In genomic region chr1:159991513-159991912, GRCh38 we compare ENCODE assay signal across 13 cellular contexts. TPM values are rescaled to one million over a fixed set of nuclear protein-coding genes. Genes with fewer than 3 reads are reported as not detected.
A peak's percentile ranks its signal among the peaks of the same experiment; 100 is the strongest.
DNase-seq lines count a peak whose midpoint lies in the region; ATAC-seq, FAIRE-seq and TF ChIP-seq lines count a peak whose summit lies in the region.
"Had no signal": no experiment of that assay in that cellular context is flagged by ENCODE, and none has a peak within 500 bp of the region (broad histone marks: within the 10 kb centered on the region; RNA-seq: fewer than 3 reads in every experiment).

No MANE protein-coding gene starts in this region.

- no peak overlapping the region for H3K27ac Mint-ChIP-seq in HFFc6
- H3K27ac Mint-ChIP-seq: stimulated activated memory B cell treated with anti-CD40 and anti-IgM and Interleukin-4, amounts not matched to agents 10 μg/mL and 1 μg/mL and 100 μg/mL, for 72 hours had no signal

- no peak for TF ChIP-seq POLR2A in A549 (IDR thresholded peaks at IDR 0.05; ENCODE audit: low read length)
- TF ChIP-seq POLR2A in GM12892 (IDR thresholded peaks at IDR 0.05; ENCODE audit: low read depth, low read length), result no peak
- no peak for TF ChIP-seq POLR2A in tibial nerve (IDR thresholded peaks at IDR 0.05)

- H3K4me1 ChIP-seq in A549 (peaks cover 6% of the 10 kb centered on the region; the same call in 2 of the 3 replicates), tibial nerve (no peaks in the 10 kb centered on the region)

- no peaks in the 10 kb centered on the region for H3K36me3 Mint-ChIP-seq in HFFc6 (ENCODE audit: low read depth)
- H3K36me3 Mint-ChIP-seq: stimulated activated memory B cell treated with anti-CD40 and anti-IgM and Interleukin-4, amounts not matched to agents 10 μg/mL and 1 μg/mL and 100 μg/mL, for 72 hours had no signal

- CTCF ChIA-PET in A549 (lab: Yijun Ruan, JAX), result interaction anchor here (2.3 to 3.6 kb wide), 2 partner anchors 13 to 16 kb away, joined by 10 to 18 read pairs; no protein-coding TSS in a partner anchor

- H3K4me3 Mint-ChIP-seq in HFFc6, result no peak overlapping the region
- H3K4me3 Mint-ChIP-seq: stimulated activated memory B cell treated with anti-CD40 and anti-IgM and Interleukin-4, amounts not matched to agents 10 μg/mL and 1 μg/mL and 100 μg/mL, for 72 hours had no signal

- H3K9me3 ChIP-seq in A549, result no peaks in the 10 kb centered on the region
- no peaks in the 10 kb centered on the region for H3K9me3 ChIP-seq in tibial nerve

- POLR2A ChIA-PET in A549 (lab: Yijun Ruan, JAX), result no interaction called here

- peak in 1 of 2 experiments; percentile 55; a peak in 3 of 6 replicates for ATAC-seq in A549
- ATAC-seq in GM18519 (IDR thresholded peaks at IDR 0.05; ENCODE audit: low FRiP score, unreplicated experiment), result no peak
- ATAC-seq in GM19324 (IDR thresholded peaks at IDR 0.05; ENCODE audit: low FRiP score, unreplicated experiment), result no peak
- ATAC-seq: stimulated activated memory B cell treated with anti-CD40 and anti-IgM and Interleukin-4, amounts not matched to agents 10 μg/mL and 1 μg/mL and 100 μg/mL, for 72 hours had no signal

- no peaks in the 10 kb centered on the region for H3K9me3 Mint-ChIP-seq in HFFc6
- H3K9me3 Mint-ChIP-seq: stimulated activated memory B cell treated with anti-CD40 and anti-IgM and Interleukin-4, amounts not matched to agents 10 μg/mL and 1 μg/mL and 100 μg/mL, for 72 hours had no signal

- no peak overlapping the region for H3K4me3 ChIP-seq in A549
- no peak overlapping the region for H3K4me3 ChIP-seq in fibroblast of mammary gland (ENCODE audit: control insufficient read depth, low read depth, low read length)
- H3K4me3 ChIP-seq in tibial nerve, result no peak overlapping the region

- H3K36me3 ChIP-seq in tibial nerve, result no peaks in the 10 kb centered on the region

- H3K4me2 ChIP-seq in A549, result 0 out of 3 replicates have a peak overlapping the region, but pooled peaks have one; percentile 11

- peaks cover 4% of the 10 kb centered on the region; the same call in 1 of the 2 replicates for H3K27me3 Mint-ChIP-seq in HFFc6 (ENCODE audit: insufficient read depth)

- no peak overlapping the region for H3K27ac ChIP-seq in A549
- no peak overlapping the region for H3K27ac ChIP-seq in tibial nerve
- H3K27ac ChIP-seq: VCaP had no signal

- FAIRE-seq in A549 (lab: Jason Lieb, UNC) (no peak), GM12892 (lab: Jason Lieb, UNC) (peak; percentile 5)

- TF ChIP-seq CTCF in A549 (IDR thresholded peaks at IDR 0.05) (no peak), fibroblast of mammary gland (conservative IDR thresholded peaks at IDR 0.05; ENCODE audit: control insufficient read depth, insufficient read depth, low read depth, low read length) (no peak), tibial nerve (IDR thresholded peaks at IDR 0.05) (no peak), HFFc6 (IDR thresholded peaks at IDR 0.05) (no peak)

- 61% methylated on average over 4 of the region's 4 CpGs for WGBS in A549 (ENCODE audit: missing lambda C conversion rate)
- 68 to 79% methylated on average over 4 of the region's 4 CpGs for WGBS in tibial nerve, 2 donors

- DNase-seq in A549 (ENCODE audit: low read depth in 1 of 2, low spot score in 1 of 2) (peak in 1 of 2 experiments; percentile 11), GM12892 (ENCODE audit: insufficient read length) (no peak), RKO (ENCODE audit: low spot score) (peak; percentile 33), fibroblast of mammary gland (ENCODE audit: low read depth) (peak; percentile 20), tibial nerve (ENCODE audit: low spot score in 2 of 2) (no peak), HFFc6 (no peak)
- DNase-seq: midbrain, NCI-H1436, small intestine had no signal

- TF ChIP-seq RAD21 in A549 (conservative IDR thresholded peaks at IDR 0.05 in 1 of 2, IDR thresholded peaks at IDR 0.05 in 1 of 2), result no peak

- TF ChIP-seq EP300 in A549 (IDR thresholded peaks at IDR 0.05) (no peak), tibial nerve (IDR thresholded peaks at IDR 0.05) (no peak)

- H3K4me1 Mint-ChIP-seq in HFFc6 (ENCODE audit: low read depth), result peaks cover 44% of the 10 kb centered on the region
- H3K4me1 Mint-ChIP-seq: stimulated activated memory B cell treated with anti-CD40 and anti-IgM and Interleukin-4, amounts not matched to agents 10 μg/mL and 1 μg/mL and 100 μg/mL, for 72 hours had no signal

- H3K27me3 ChIP-seq in tibial nerve, result no peaks in the 10 kb centered on the region

TF ChIP-seq in A549, 52 proteins besides CTCF, POLR2A, EP300 and RAD21:
- no peak for TF ChIP-seq CEBPB (IDR thresholded peaks at IDR 0.05)
- no peak for TF ChIP-seq ATOH8 (CRISPR knock-in tag; IDR thresholded peaks at IDR 0.05; ENCODE audit: low read depth)
- TF ChIP-seq REST (IDR thresholded peaks at IDR 0.05), result no peak
- TF ChIP-seq SMC3 (IDR thresholded peaks at IDR 0.05), result no peak
- no peak for TF ChIP-seq CBX2 (IDR thresholded peaks at IDR 0.05; ENCODE audit: borderline replicate concordance, low read depth)
- TF ChIP-seq RNF2 (IDR thresholded peaks at IDR 0.05; ENCODE audit: borderline replicate concordance, low read depth), result no peak
- no peak for TF ChIP-seq HEYL (CRISPR knock-in tag; IDR thresholded peaks at IDR 0.05)
- TF ChIP-seq TP53 (CRISPR knock-in tag; IDR thresholded peaks at IDR 0.05), result no peak
- TF ChIP-seq KDM1A (IDR thresholded peaks at IDR 0.05; ENCODE audit: low read depth), result no peak
- TF ChIP-seq FOSB (CRISPR knock-in tag; IDR thresholded peaks at IDR 0.05), result no peak
- TF ChIP-seq ZFP36 (IDR thresholded peaks at IDR 0.05; ENCODE audit: borderline replicate concordance, partially characterized antibody), result no peak

RNA-seq across cellular contexts. Expression of gene SLAMF9, which starts 37.5 kb away (rescaled TPM):
- polyA plus RNA-seq in A549 (2011; rRNA removed) (0.21 and 0.25 TPM in 2 replicates), A549 (2017; fragmentation: RNase III; extraction: RNeasy Plus Mini Kit Qiagen cat#74134 plus additional on column Dnase treatment) (0.16 to 0.28 TPM (median 0.22 TPM) in 3 replicates)
- 0.08 and 0.14 TPM in 2 replicates for polyA plus RNA-seq in A549 (2012; cell fraction: cytosol; rRNA removed)
- 0.08 and 0.27 TPM in 2 replicates for polyA plus RNA-seq in A549 (2012; cell fraction: nucleus; rRNA removed)
- polyA minus RNA-seq in A549 (2011; rRNA and poly(A)+ RNA removed), result 0.54 and 0.78 TPM in 2 replicates
- not detected for polyA plus RNA-seq in GM12892 (2012; ENCODE audit: missing spikeins)
- not detected for total RNA-seq in tibial nerve
- under 1 TPM in 3 of 6 experiments, not detected in 3; 0.41 to 0.51 (median 0.46) TPM for total RNA-seq in HFFc6 (2021; fragmentation: NEBNext Ultra II Directional; extraction: Animal tissue kit (Norgen Biotek cat#: 25700))
- polyA plus RNA-seq: small intestine had no signal

RNA-seq across cellular contexts. Expression of gene PIGM, which starts 40.3 kb away (rescaled TPM):
- 6.3 and 7.2 TPM in 2 replicates for polyA plus RNA-seq in A549 (2011; rRNA removed)
- polyA plus RNA-seq in A549 (2012; cell fraction: cytosol; rRNA removed), result 2.2 and 2.6 TPM in 2 replicates
- polyA plus RNA-seq in A549 (2012; cell fraction: nucleus; rRNA removed), result 1.5 and 2.1 TPM in 2 replicates
- polyA plus RNA-seq in A549 (2017; fragmentation: RNase III; extraction: RNeasy Plus Mini Kit Qiagen cat#74134 plus additional on column Dnase treatment), result 4.8 to 5.3 TPM (median 5.0 TPM) in 3 replicates
- 3.1 and 3.6 TPM in 2 replicates for polyA minus RNA-seq in A549 (2011; rRNA and poly(A)+ RNA removed)
- polyA plus RNA-seq in GM12892 (2012; ENCODE audit: missing spikeins), result 2.4 TPM
- 1 to 10 TPM; 3.0 to 7.0 (median 4.3) TPM for total RNA-seq in tibial nerve
- 1 to 10 TPM; 6.7 to 8.4 (median 7.7) TPM for total RNA-seq in HFFc6 (2021; fragmentation: NEBNext Ultra II Directional; extraction: Animal tissue kit (Norgen Biotek cat#: 25700))

RNA-seq across cellular contexts. Expression of gene IGSF9, which starts 46.1 kb away (rescaled TPM):
- 0.05 and 0.06 TPM in 2 replicates for polyA plus RNA-seq in A549 (2011; rRNA removed)
- polyA plus RNA-seq in A549 (2012; cell fraction: cytosol; rRNA removed), result 0.26 and 0.34 TPM in 2 replicates
- 1.0 and 1.2 TPM in 2 replicates for polyA plus RNA-seq in A549 (2012; cell fraction: nucleus; rRNA removed)
- 0.49 to 0.54 TPM (median 0.50 TPM) in 3 replicates for polyA plus RNA-seq in A549 (2017; fragmentation: RNase III; extraction: RNeasy Plus Mini Kit Qiagen cat#74134 plus additional on column Dnase treatment)
- 0.10 and 0.12 TPM in 2 replicates for polyA minus RNA-seq in A549 (2011; rRNA and poly(A)+ RNA removed)
- polyA plus RNA-seq in GM12892 (2012; ENCODE audit: missing spikeins), result not detected
- total RNA-seq in tibial nerve, result under 1 TPM in 2 of 4 donors, not detected in 2; 0.20 to 0.63 TPM
- total RNA-seq in HFFc6 (2021; fragmentation: NEBNext Ultra II Directional; extraction: Animal tissue kit (Norgen Biotek cat#: 25700)), result not detected

Comparison
In these comparisons a context has a peak if more than half of its experiments do, and no peak if none do; other contexts are left out.
1. DNase-seq: peak in RKO (single experiment) and fibroblast of mammary gland (single experiment); none in GM12892 (single experiment), tibial nerve (0 of 2) and HFFc6 (single experiment).